Comparison of ENCODE assay signal across 18 cellular contexts in genomic region chr7:18445483-18445882, GRCh38. TPM values are rescaled to one million over a fixed set of nuclear protein-coding genes. Genes with fewer than 3 reads are reported as not detected.
A peak's percentile ranks its signal among the peaks of the same experiment; 100 is the strongest.
DNase-seq lines count a peak whose midpoint lies in the region; ATAC-seq and TF ChIP-seq lines count a peak whose summit lies in the region.
"Had no signal": no experiment of that assay in that cellular context is flagged by ENCODE, and none has a peak within 500 bp of the region (broad histone marks: within the 10 kb centered on the region; RNA-seq: fewer than 3 reads in every experiment).

No MANE protein-coding gene starts in this region.

- no peaks in the 10 kb centered on the region for H3F3A ChIP-seq in SK-N-SH (replicated peaks; ENCODE audit: insufficient read depth)
- no peaks in the 10 kb centered on the region for H3F3A ChIP-seq in smooth muscle cell (ENCODE audit: low read depth)

- H3K4me1 Mint-ChIP-seq in brain = peaks cover 17% of the 10 kb centered on the region
- H3K4me1 Mint-ChIP-seq: CD14-positive monocyte had no signal

- CTCF ChIA-PET in SK-N-SH (lab: Yijun Ruan, JAX) = interaction anchor here (1.0 to 1.5 kb wide), 3 partner anchors 12 to 20 kb away, joined by 3 to 4 read pairs (median 4); no protein-coding TSS in a partner anchor

- H3K27me3 ChIP-seq in SK-N-SH (ENCODE audit: insufficient read depth) = no peaks in the 10 kb centered on the region
- H3K27me3 ChIP-seq in smooth muscle cell (ENCODE audit: low read depth) = no peaks in the 10 kb centered on the region

- H3K4me3 ChIP-seq in SK-N-SH (ENCODE audit: low read depth in 2 of 2, low read length in 1 of 2) = no peak overlapping the region
- no peak overlapping the region for H3K4me3 ChIP-seq in smooth muscle cell
- H3K4me3 ChIP-seq: GM12878, GM23248, K562 had no signal

- ATAC-seq in SK-N-SH treated with all-trans-retinoic acid at 6 μM for 48 hours = no peak
- ATAC-seq: GM12878, K562 had no signal

- H2AFZ ChIP-seq in SK-N-SH (ENCODE audit: low read depth) (no peak overlapping the region), smooth muscle cell (ENCODE audit: low read depth) (peak overlapping the region; percentile 51)
- H2AFZ ChIP-seq: GM23248 had no signal

- H4K20me1 ChIP-seq in SK-N-SH (ENCODE audit: insufficient read depth) (no peaks in the 10 kb centered on the region), smooth muscle cell (ENCODE audit: low read depth) (no peaks in the 10 kb centered on the region)

- peak overlapping the region in 3 of 5 experiments; percentile 40 to 52 (median 44) for H3K4me3 Mint-ChIP-seq in brain
- H3K4me3 Mint-ChIP-seq: CD14-positive monocyte had no signal

- TF ChIP-seq CTCF in SK-N-SH (IDR thresholded peaks at IDR 0.05) = no peak
- TF ChIP-seq CTCF in brain (conservative IDR thresholded peaks at IDR 0.05) = no peak
- TF ChIP-seq CTCF in smooth muscle cell (IDR thresholded peaks at IDR 0.05; ENCODE audit: borderline replicate concordance, insufficient read depth, poor library complexity, severe bottlenecking) = no peak

- no peaks in the 10 kb centered on the region for H3K36me3 Mint-ChIP-seq in brain

- WGBS in SK-N-SH (ENCODE audit: low lambda C conversion rate) = 67% methylated on average over 3 of the region's 3 CpGs
- 69% methylated on average over 3 of the region's 3 CpGs for WGBS in smooth muscle cell (ENCODE audit: low lambda C conversion rate)

- 0 out of 2 replicates have a peak, but pooled peaks cover 4% of the 10 kb centered on the region for H3K9me3 ChIP-seq in SK-N-SH
- no peaks in the 10 kb centered on the region for H3K9me3 ChIP-seq in smooth muscle cell (replicated peaks; ENCODE audit: low read depth)
- H3K9me3 ChIP-seq: Caco-2 had no signal

- peak; percentile 37 for DNase-seq in SK-N-SH
- peak; percentile 49 for DNase-seq in NCI-H226
- no peak for DNase-seq in smooth muscle cell (lab: John Stamatoyannopoulos, UW; ENCODE audit: unreplicated experiment)
- no peak for DNase-seq in stimulated activated CD4-positive, alpha-beta T cell treated with anti-CD3 and anti-CD28 coated beads, Interleukin-12 subunit alpha, Interleukin-12 subunit beta, amount 100 ng/mL, for 4 hours
- no peak for DNase-seq in NCI-H1105 treated with DMSO at 0.1 percent for 48 hours (lab: John Stamatoyannopoulos, UW)
- DNase-seq in NCI-H1436 (lab: John Stamatoyannopoulos, UW) = no peak
- DNase-seq: Caco-2; DMS53; GM23248; NCI-H1092 treated with DMSO at 0.1 percent for 48 hours; NCI-H1930; NCI-H526; NK-92 treated with Interleukin-12 subunit alpha and Interleukin-12 subunit beta, amount 100 ng/mL, for 24 hours had no signal

- TF ChIP-seq RAD21 in SK-N-SH (IDR thresholded peaks at IDR 0.05; ENCODE audit: low read length) = no peak

- H3K27ac ChIP-seq in SK-N-SH (ENCODE audit: low read depth in 2 of 2, low read length in 1 of 2) (peak overlapping the region in 1 of 2 experiments; percentile 19; a peak in 2 of 4 replicates), smooth muscle cell (ENCODE audit: low read depth) (no peak overlapping the region)
- H3K27ac ChIP-seq: GM23248 had no signal

- peaks cover 0 to 11% of the 10 kb centered on the region in 2 experiments; a peak in 2 of 4 replicates for H3K4me1 ChIP-seq in SK-N-SH (ENCODE audit: control insufficient read depth in 1 of 2, insufficient read depth in 2 of 2, low read depth in 1 of 2, low read length in 1 of 2)
- H3K4me1 ChIP-seq in smooth muscle cell (ENCODE audit: low read depth) = peaks cover 15% of the 10 kb centered on the region
- H3K4me1 ChIP-seq: Caco-2 had no signal

- no peaks in the 10 kb centered on the region for H3K9me2 ChIP-seq in SK-N-SH

- H3K36me3 ChIP-seq in SK-N-SH (replicated peaks in 1 of 2; ENCODE audit: control insufficient read depth in 1 of 2, insufficient read depth in 2 of 2, low read length in 1 of 2) (no peaks in the 10 kb centered on the region), smooth muscle cell (ENCODE audit: low read depth) (no peaks in the 10 kb centered on the region)

- peak overlapping the region; percentile 58 to 81 (median 73) for H3K27ac Mint-ChIP-seq in brain
- H3K27ac Mint-ChIP-seq: CD14-positive monocyte had no signal

- H3K9ac ChIP-seq in SK-N-SH (no peak overlapping the region), smooth muscle cell (ENCODE audit: low read depth) (no peak overlapping the region)
- H3K9ac ChIP-seq: GM23248 had no signal

- no peaks in the 10 kb centered on the region for H3K79me2 ChIP-seq in SK-N-SH (ENCODE audit: insufficient read depth)
- no peaks in the 10 kb centered on the region for H3K79me2 ChIP-seq in smooth muscle cell (ENCODE audit: low read depth)

- no peak for TF ChIP-seq EP300 in SK-N-SH (IDR thresholded peaks at IDR 0.05; ENCODE audit: borderline replicate concordance in 1 of 2, low read depth in 1 of 2, low read length in 1 of 2)

- H3K4me2 ChIP-seq in SK-N-SH (no peak overlapping the region), smooth muscle cell (no peak overlapping the region)

- peaks cover 0 to 2% (median 0%) of the 10 kb centered on the region in 5 experiments for H3K9me3 Mint-ChIP-seq in brain

- POLR2A ChIA-PET in SK-N-SH (lab: Yijun Ruan, JAX) = no interaction called here

- H3K27me3 Mint-ChIP-seq in brain = no peaks in the 10 kb centered on the region

TF ChIP-seq in SK-N-SH, 30 proteins besides CTCF, POLR2A, EP300 and RAD21:
- TF ChIP-seq GATA2 (CRISPR knock-in tag; IDR thresholded peaks at IDR 0.05) = peak; percentile 62
- TF ChIP-seq RCOR1 (IDR thresholded peaks at IDR 0.05; ENCODE audit: low read length) = peak; percentile 56; the same call in 1 of the 2 replicates
- TF ChIP-seq RFX5 (IDR thresholded peaks at IDR 0.05; ENCODE audit: low read length) = no peak
TF ChIP-seq in SK-N-SH: peak in this region for 2.

TF ChIP-seq in SK-N-SH treated with all-trans-retinoic acid at 6 μM for 48 hours, 23 proteins besides CTCF, POLR2A, EP300 and RAD21 (continues in another document):
- no peak for TF ChIP-seq TSHZ2 (CRISPR knock-in tag; IDR thresholded peaks at IDR 0.05)
- TF ChIP-seq CSRNP3 (CRISPR knock-in tag; IDR thresholded peaks at IDR 0.05) = no peak
- TF ChIP-seq ESRRG (CRISPR knock-in tag; IDR thresholded peaks at IDR 0.05) = no peak
- TF ChIP-seq GLIS3 (CRISPR knock-in tag; IDR thresholded peaks at IDR 0.05) = no peak
- TF ChIP-seq ZFP3 (CRISPR knock-in tag; IDR thresholded peaks at IDR 0.05) = no peak
- TF ChIP-seq ZNF70 (CRISPR knock-in tag; IDR thresholded peaks at IDR 0.05) = no peak
- TF ChIP-seq RARB (CRISPR knock-in tag; IDR thresholded peaks at IDR 0.05) = no peak
- no peak for TF ChIP-seq TOX (CRISPR knock-in tag; IDR thresholded peaks at IDR 0.05; ENCODE audit: borderline replicate concordance)
- no peak for TF ChIP-seq PATZ1 (CRISPR knock-in tag; IDR thresholded peaks at IDR 0.05; ENCODE audit: borderline replicate concordance)

RNA-seq across cellular contexts. Expression of gene HDAC9, which starts 50.1 kb away (rescaled TPM):
- 11.6 and 19.8 TPM in 2 replicates for polyA plus RNA-seq in SK-N-SH (2012; rRNA removed)
- 12.1 and 15.5 TPM in 2 replicates for polyA plus RNA-seq in SK-N-SH (2012; cell fraction: cytosol; rRNA removed)
- polyA plus RNA-seq in SK-N-SH (2012; cell fraction: nucleus; rRNA removed) = 15.1 and 30.9 TPM in 2 replicates
- 18.5 TPM for polyA plus RNA-seq in brain (ENCODE audit: insufficient read depth, low read depth, low replicate concordance)
- total RNA-seq in smooth muscle cell = 7.1 and 9.2 TPM in 2 replicates
- polyA plus RNA-seq in smooth muscle cell = 2.2 and 2.5 TPM in 2 replicates

Comparison
In these comparisons a context has a peak if more than half of its experiments do, and no peak if none do; other contexts are left out.
1. DNase-seq: peak in SK-N-SH (single experiment) and NCI-H226 (single experiment); none in smooth muscle cell (single experiment), stimulated activated CD4-positive, alpha-beta T cell treated with anti-CD3 and anti-CD28 coated beads, Interleukin-12 subunit alpha, Interleukin-12 subunit beta, amount 100 ng/mL, for 4 hours (single experiment), NCI-H1105 treated with DMSO at 0.1 percent for 48 hours (single experiment) and NCI-H1436 (single experiment).